In genomic region chr7:158963780-158964222, GRCh38 we compare ENCODE assay signal across 1 cellular context.
A peak's percentile ranks its signal among the peaks of the same experiment; 100 is the strongest.
TF ChIP-seq lines count a peak whose summit lies in the region.

No MANE protein-coding gene starts in this region.

TF ChIP-seq in HepG2, 621 proteins besides CTCF, POLR2A, EP300 and RAD21 (continued from another document and continues in another):
- peak; percentile 45 for TF ChIP-seq ZNF687 (CRISPR knock-in tag; IDR thresholded peaks at IDR 0.05)
- TF ChIP-seq ZNF574 (CRISPR knock-in tag; IDR thresholded peaks at IDR 0.05), result peak; percentile 60
- no peak for TF ChIP-seq NFE2L1 (CRISPR knock-in tag; IDR thresholded peaks at IDR 0.05; ENCODE audit: borderline replicate concordance)
- TF ChIP-seq NFIC (IDR thresholded peaks at IDR 0.05; ENCODE audit: low read length), result no peak
- TF ChIP-seq AHDC1 (CRISPR knock-in tag; IDR thresholded peaks at IDR 0.05; ENCODE audit: borderline replicate concordance), result peak; percentile 71; the same call in 1 of the 2 replicates
- no peak for TF ChIP-seq KAT2B (IDR thresholded peaks at IDR 0.05; ENCODE audit: borderline replicate concordance, low read depth, low read length)
- TF ChIP-seq LCORL (IDR thresholded peaks at IDR 0.05), result no peak
- peak; percentile 85 for TF ChIP-seq LCORL (CRISPR knock-in tag; IDR thresholded peaks at IDR 0.05)
- peak; percentile 92 for TF ChIP-seq FOXJ3 (CRISPR knock-in tag; IDR thresholded peaks at IDR 0.05; ENCODE audit: borderline replicate concordance)
- TF ChIP-seq ZNF816 (CRISPR knock-in tag; IDR thresholded peaks at IDR 0.05; ENCODE audit: borderline replicate concordance), result 0 out of 2 replicates have a peak, but pooled peaks have one; percentile 50
- no peak for TF ChIP-seq DNMT1 (CRISPR knock-in tag; IDR thresholded peaks at IDR 0.05)
- 0 out of 2 replicates have a peak, but pooled peaks have one; percentile 22 for TF ChIP-seq ZNF605 (CRISPR knock-in tag; IDR thresholded peaks at IDR 0.05)
- no peak for TF ChIP-seq ZNF615 (CRISPR knock-in tag; IDR thresholded peaks at IDR 0.05; ENCODE audit: borderline replicate concordance)
- peak in 1 of 2 experiments; percentile 36; a peak in 1 of 4 replicates for TF ChIP-seq ATF4 (CRISPR knock-in tag; IDR thresholded peaks at IDR 0.05)
- no peak for TF ChIP-seq ATF3 (CRISPR knock-in tag; IDR thresholded peaks at IDR 0.05)
- no peak for TF ChIP-seq NONO (IDR thresholded peaks at IDR 0.05)
- TF ChIP-seq NONO (CRISPR knock-in tag; conservative IDR thresholded peaks at IDR 0.05), result peak; percentile 69
- peak; percentile 20; the same call in 1 of the 2 replicates for TF ChIP-seq NFKB2 (CRISPR knock-in tag; IDR thresholded peaks at IDR 0.05; ENCODE audit: borderline replicate concordance)
- peak; percentile 95 for TF ChIP-seq TBL1XR1 (IDR thresholded peaks at IDR 0.05; ENCODE audit: borderline replicate concordance, low read length, partially characterized antibody)
- no peak for TF ChIP-seq TCF7L2 (IDR thresholded peaks at IDR 0.05; ENCODE audit: low read depth, low read length)
- TF ChIP-seq KDM5B (CRISPR knock-in tag; IDR thresholded peaks at IDR 0.05; ENCODE audit: borderline replicate concordance), result no peak
- TF ChIP-seq POGK (CRISPR knock-in tag; conservative IDR thresholded peaks at IDR 0.05), result peak; percentile 52; the same call in 1 of the 2 replicates
- TF ChIP-seq SYNCRIP (IDR thresholded peaks at IDR 0.05; ENCODE audit: insufficient read depth, low read depth, low read length), result no peak
- TF ChIP-seq ZNF207 (IDR thresholded peaks at IDR 0.05; ENCODE audit: borderline replicate concordance), result no peak
- peak; percentile 53 for TF ChIP-seq ASH2L (IDR thresholded peaks at IDR 0.05; ENCODE audit: insufficient read length, low read depth, low read length)
- 0 out of 2 replicates have a peak, but pooled peaks have one; percentile 50 for TF ChIP-seq ZNF430 (CRISPR knock-in tag; IDR thresholded peaks at IDR 0.05)
- 0 out of 2 replicates have a peak, but pooled peaks have one; percentile 42 for TF ChIP-seq MEF2D (CRISPR knock-in tag; IDR thresholded peaks at IDR 0.05)
- TF ChIP-seq TGIF2 (CRISPR knock-in tag; IDR thresholded peaks at IDR 0.05), result peak; percentile 80
- no peak for TF ChIP-seq KLF6 (CRISPR knock-in tag; IDR thresholded peaks at IDR 0.05)
- no peak for TF ChIP-seq MED13 (CRISPR knock-in tag; IDR thresholded peaks at IDR 0.05)
- 0 out of 2 replicates have a peak, but pooled peaks have one; percentile 38 for TF ChIP-seq ZSCAN29 (CRISPR knock-in tag; conservative IDR thresholded peaks at IDR 0.05)
- peak; percentile 76 for TF ChIP-seq MXD4 (CRISPR knock-in tag; IDR thresholded peaks at IDR 0.05)
- TF ChIP-seq TCF7 (IDR thresholded peaks at IDR 0.05; ENCODE audit: low read depth), result no peak; the same call in 1 of the 2 replicates
- no peak for TF ChIP-seq ARNTL (CRISPR knock-in tag; IDR thresholded peaks at IDR 0.05)
- no peak for TF ChIP-seq ARNT (IDR thresholded peaks at IDR 0.05)
- no peak for TF ChIP-seq MTF2 (CRISPR knock-in tag; IDR thresholded peaks at IDR 0.05; ENCODE audit: borderline replicate concordance)
- TF ChIP-seq GTF2F1 (IDR thresholded peaks at IDR 0.05; ENCODE audit: low read length), result no peak
- no peak for TF ChIP-seq FOXM1 (CRISPR knock-in tag; IDR thresholded peaks at IDR 0.05)
- TF ChIP-seq SMC3 (IDR thresholded peaks at IDR 0.05; ENCODE audit: low read length), result no peak
- peak; percentile 80 for TF ChIP-seq GATAD2A (CRISPR knock-in tag; IDR thresholded peaks at IDR 0.05)
- TF ChIP-seq RXRB (CRISPR knock-in tag; IDR thresholded peaks at IDR 0.05; ENCODE audit: borderline replicate concordance), result peak; percentile 97
- TF ChIP-seq TEAD3 (CRISPR knock-in tag; optimal IDR thresholded peaks at IDR 0.05; ENCODE audit: borderline replicate concordance), result peak; percentile 45
- no peak for TF ChIP-seq ZNF891 (CRISPR knock-in tag; IDR thresholded peaks at IDR 0.05)
- no peak for TF ChIP-seq SIX4 (CRISPR knock-in tag; IDR thresholded peaks at IDR 0.05)
- TF ChIP-seq MTA3 (CRISPR knock-in tag; IDR thresholded peaks at IDR 0.05), result no peak
- no peak for TF ChIP-seq RNF219 (CRISPR knock-in tag; IDR thresholded peaks at IDR 0.05)
- TF ChIP-seq NCOA2 (CRISPR knock-in tag; IDR thresholded peaks at IDR 0.05), result peak; percentile 74
- TF ChIP-seq IRF9 (CRISPR knock-in tag; IDR thresholded peaks at IDR 0.05; ENCODE audit: borderline replicate concordance), result 0 out of 2 replicates have a peak, but pooled peaks have one; percentile 37
- TF ChIP-seq MEIS1 (CRISPR knock-in tag; IDR thresholded peaks at IDR 0.05; ENCODE audit: borderline replicate concordance), result no peak
- TF ChIP-seq ZNF746 (CRISPR knock-in tag; IDR thresholded peaks at IDR 0.05), result no peak
